17 cellular contexts compared by ENCODE assay signal in the genomic region with DNA sequence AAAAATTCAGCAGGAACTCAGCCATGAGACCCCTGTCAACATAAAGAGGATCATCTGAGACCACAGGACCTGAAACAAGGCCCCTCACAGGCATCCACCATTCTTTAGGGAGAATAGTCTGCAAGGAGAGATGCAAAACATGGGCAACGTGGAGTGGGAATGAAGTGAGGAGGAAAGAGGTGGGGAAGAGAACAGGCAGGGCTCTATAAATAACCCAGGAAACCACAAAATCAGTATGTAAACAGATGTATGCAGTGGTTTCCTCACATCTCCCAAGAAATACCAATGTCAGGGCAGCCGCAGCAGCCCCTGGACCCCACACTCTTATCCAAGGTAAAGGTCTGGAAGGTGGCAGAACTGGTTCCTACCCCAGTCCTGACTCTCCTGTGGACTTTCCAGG.
"Had no signal": no experiment of that assay in that cellular context is flagged by ENCODE, and none has a peak within 500 bp of the region (broad histone marks: within the 10 kb centered on the region; RNA-seq: fewer than 3 reads in every experiment).

No MANE protein-coding gene starts in this region.

- H3K4me3 ChIP-seq: esophagus squamous epithelium, heart left ventricle, right atrium auricular region, sigmoid colon, skin epidermis had no signal

- DNase-seq: effector memory CD4-positive, alpha-beta T cell; esophagus squamous epithelium; foreskin melanocyte; heart left ventricle; hypothalamus; islet precursor cell; mammary epithelial cell; natural killer cell; posterior cingulate gyrus; sigmoid colon; stimulated activated CD4-positive, alpha-beta T cell treated with anti-CD3 and anti-CD28 coated beads, Interleukin-12 subunit alpha, Interleukin-12 subunit beta, amount 100 ng/mL, for 4 hours; stimulated activated naive CD4-positive, alpha-beta T cell treated with Interleukin-2 at 50 U/mL for 16 hours; trophoblast cell had no signal

- H3K4me1 ChIP-seq: esophagus squamous epithelium, heart left ventricle, right atrium auricular region, sigmoid colon had no signal

- H3K36me3 ChIP-seq: esophagus squamous epithelium, heart left ventricle, right atrium auricular region, sigmoid colon had no signal

- ATAC-seq: heart left ventricle, left lobe of liver, natural killer cell had no signal

- FAIRE-seq: endometrium had no signal

- H3K27ac ChIP-seq: esophagus squamous epithelium, heart left ventricle, right atrium auricular region, sigmoid colon, skin epidermis had no signal

- H3K27me3 ChIP-seq: right atrium auricular region, sigmoid colon had no signal

- H3K9me3 ChIP-seq: esophagus squamous epithelium, heart left ventricle, right atrium auricular region, sigmoid colon had no signal
